ENCODE assay signal across 25 cellular contexts in the genomic region with DNA sequence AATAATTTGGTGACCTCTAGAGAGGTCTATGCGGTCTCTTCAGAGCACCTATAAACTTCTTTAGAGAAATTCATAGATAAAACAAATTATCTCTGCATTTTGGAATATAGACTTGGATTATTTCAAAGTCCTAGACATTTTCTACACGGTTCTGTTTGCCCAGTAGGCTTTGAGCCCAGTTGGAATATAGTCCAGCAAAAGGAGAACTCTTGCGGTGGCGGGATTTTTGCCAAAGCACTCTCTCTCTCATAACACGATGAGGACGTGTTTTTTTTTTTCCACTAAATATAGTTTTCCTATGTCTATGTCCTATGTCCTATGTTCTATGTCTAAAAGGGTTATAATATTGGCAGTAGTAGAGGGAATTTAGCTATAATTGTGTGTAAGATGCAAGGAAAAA.
DNase-seq lines count a peak whose midpoint lies in the region; ATAC-seq and TF ChIP-seq lines count a peak whose summit lies in the region.
"Had no signal": no experiment of that assay in that cellular context is flagged by ENCODE, and none has a peak within 500 bp of the region (broad histone marks: within the 10 kb centered on the region; RNA-seq: fewer than 3 reads in every experiment).

No MANE protein-coding gene starts in this region.

- intact Hi-C loops in left cardiac atrium (cut with DNase I) (no loop called here), Right ventricle myocardium superior (cut with DNase I) (no loop called here), upper lobe of right lung (cut with DNase I) (no loop called here)

- no peaks in the 10 kb centered on the region for H3K9me3 ChIP-seq in upper lobe of right lung

- peaks cover 23% of the 10 kb centered on the region for H3K4me1 ChIP-seq in upper lobe of right lung

- no peaks in the 10 kb centered on the region for H3K36me3 Mint-ChIP-seq in progenitor cell of endocrine pancreas (ENCODE audit: insufficient read depth)
- no peaks in the 10 kb centered on the region for H3K36me3 Mint-ChIP-seq in activated T-helper 17 cell treated with anti-CD3 and anti-CD28 coated beads, Interleukin-2, amount 50 U/mL, for 72 hours (ENCODE audit: low read depth)
- H3K36me3 Mint-ChIP-seq: CD8-positive, alpha-beta memory T cell had no signal

- ATAC-seq in left cardiac atrium = peak in 1 of 2 donors; percentile 65
- ATAC-seq in Right ventricle myocardium superior (ENCODE audit: poor library complexity) = no peak
- ATAC-seq in upper lobe of right lung = peak; percentile 28
- ATAC-seq in activated T-helper 17 cell treated with anti-CD3 and anti-CD28 coated beads, Interleukin-2, amount 50 U/mL, for 72 hours (replicated peaks) = no peak
- ATAC-seq: Right ventricle myocardium inferior had no signal

- no peaks in the 10 kb centered on the region for H3K27me3 ChIP-seq in upper lobe of right lung

- H3K4me3 ChIP-seq in fibroblast of the aortic adventitia (ENCODE audit: low read depth, low read length) (no peak overlapping the region), upper lobe of right lung (no peak overlapping the region)

- no peak overlapping the region for H3K4me3 Mint-ChIP-seq in progenitor cell of endocrine pancreas (ENCODE audit: low read depth)
- H3K4me3 Mint-ChIP-seq in activated T-helper 17 cell treated with anti-CD3 and anti-CD28 coated beads, Interleukin-2, amount 50 U/mL, for 72 hours = no peak overlapping the region
- H3K4me3 Mint-ChIP-seq: CD8-positive, alpha-beta memory T cell had no signal

- H3K27ac Mint-ChIP-seq in progenitor cell of endocrine pancreas = peak overlapping the region; percentile 20
- no peak overlapping the region for H3K27ac Mint-ChIP-seq in activated T-helper 17 cell treated with anti-CD3 and anti-CD28 coated beads, Interleukin-2, amount 50 U/mL, for 72 hours
- H3K27ac Mint-ChIP-seq: CD8-positive, alpha-beta memory T cell had no signal

- H3K36me3 ChIP-seq in upper lobe of right lung = no peaks in the 10 kb centered on the region

- no peaks in the 10 kb centered on the region for H3K27me3 Mint-ChIP-seq in progenitor cell of endocrine pancreas
- H3K27me3 Mint-ChIP-seq in activated T-helper 17 cell treated with anti-CD3 and anti-CD28 coated beads, Interleukin-2, amount 50 U/mL, for 72 hours = no peaks in the 10 kb centered on the region
- H3K27me3 Mint-ChIP-seq: CD8-positive, alpha-beta memory T cell had no signal

- TF ChIP-seq CTCF in fibroblast of the aortic adventitia (IDR thresholded peaks at IDR 0.05; ENCODE audit: insufficient read depth, low read length) (no peak), progenitor cell of endocrine pancreas (IDR thresholded peaks at IDR 0.05; ENCODE audit: unreplicated experiment) (no peak), upper lobe of right lung (IDR thresholded peaks at IDR 0.05) (no peak)

- no peaks in the 10 kb centered on the region for H3K9me3 Mint-ChIP-seq in progenitor cell of endocrine pancreas (ENCODE audit: low read depth)
- H3K9me3 Mint-ChIP-seq in activated T-helper 17 cell treated with anti-CD3 and anti-CD28 coated beads, Interleukin-2, amount 50 U/mL, for 72 hours = no peaks in the 10 kb centered on the region
- H3K9me3 Mint-ChIP-seq: CD8-positive, alpha-beta memory T cell had no signal

- no peaks in the 10 kb centered on the region for H3K4me1 Mint-ChIP-seq in progenitor cell of endocrine pancreas (ENCODE audit: low read depth)
- peaks cover 19% of the 10 kb centered on the region for H3K4me1 Mint-ChIP-seq in activated T-helper 17 cell treated with anti-CD3 and anti-CD28 coated beads, Interleukin-2, amount 50 U/mL, for 72 hours

- peak; percentile 36 for DNase-seq in left cardiac atrium
- DNase-seq in Right ventricle myocardium superior = no peak
- DNase-seq in fibroblast of the aortic adventitia (ENCODE audit: low read depth) = peak; percentile 88
- DNase-seq in progenitor cell of endocrine pancreas (ENCODE audit: low spot score, unreplicated experiment) = no peak
- no peak for DNase-seq in upper lobe of right lung
- no peak for DNase-seq in NOMO-1 treated with dmso at 0.1 percent for 144 hours (lab: John Stamatoyannopoulos, UW; ENCODE audit: unreplicated experiment)
- DNase-seq in effector CD8-positive, alpha-beta T cell (lab: John Stamatoyannopoulos, UW) = no peak
- DNase-seq: 8988T; AML-193; Calu3; CD8-positive, alpha-beta memory T cell; DMS153; GOT3; HCEC 1CT; IMR-90; MV-4-11; NCI-H1417; NCI-H1694 treated with DMSO at 0.1 percent for 48 hours; NCI-H2081 treated with DMSO at 0.1 percent for 48 hours; NCI-H2171 treated with DMSO at 0.1 percent for 48 hours; NCI-H526 had no signal

- no peak overlapping the region for H3K27ac ChIP-seq in upper lobe of right lung
- H3K27ac ChIP-seq: C4-2B, KMS-11 had no signal

Comparison
In these comparisons a context has a peak if more than half of its experiments do, and no peak if none do; other contexts are left out.
1. DNase-seq: peak in left cardiac atrium (single experiment) and fibroblast of the aortic adventitia (single experiment); none in Right ventricle myocardium superior (single experiment), progenitor cell of endocrine pancreas (single experiment), upper lobe of right lung (single experiment), NOMO-1 treated with dmso at 0.1 percent for 144 hours (single experiment) and effector CD8-positive, alpha-beta T cell (single experiment).